In the genomic region with DNA sequence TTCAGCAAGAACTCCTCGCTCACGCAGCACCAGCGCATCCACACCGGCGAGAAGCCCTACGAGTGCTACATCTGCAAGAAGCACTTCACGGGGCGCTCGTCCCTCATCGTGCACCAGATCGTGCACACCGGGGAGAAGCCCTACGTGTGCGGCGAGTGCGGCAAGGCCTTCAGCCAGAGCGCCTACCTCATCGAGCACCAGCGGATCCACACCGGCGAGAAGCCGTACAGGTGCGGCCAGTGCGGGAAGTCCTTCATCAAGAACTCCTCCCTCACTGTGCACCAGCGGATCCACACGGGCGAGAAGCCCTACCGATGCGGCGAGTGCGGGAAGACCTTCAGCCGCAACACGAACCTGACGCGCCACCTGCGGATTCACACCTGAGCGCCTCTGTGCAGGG, we compare ENCODE assay signal across 29 cellular contexts. TPM values are rescaled to one million over a fixed set of nuclear protein-coding genes. Genes with fewer than 3 reads are reported as not detected.
A peak's percentile ranks its signal among the peaks of the same experiment; 100 is the strongest.
DNase-seq lines count a peak whose midpoint lies in the region; ATAC-seq, FAIRE-seq and TF ChIP-seq lines count a peak whose summit lies in the region.
"Had no signal": no experiment of that assay in that cellular context is flagged by ENCODE, and none has a peak within 500 bp of the region (broad histone marks: within the 10 kb centered on the region; RNA-seq: fewer than 3 reads in every experiment).

No MANE protein-coding gene starts in this region.

- no peak overlapping the region for H3K27ac ChIP-seq in neuronal stem cell (replicated peaks; ENCODE audit: low read length)
- no peak overlapping the region for H3K27ac ChIP-seq in pancreas
- H3K27ac ChIP-seq: BLaER1 had no signal

- H4K91ac ChIP-seq in neuronal stem cell (ENCODE audit: low read depth, low read length, poor library complexity): no peak overlapping the region

- H3K36me3 ChIP-seq in bronchial epithelial cell (ENCODE audit: control insufficient read depth, insufficient read depth, low read length): peaks cover 3% of the 10 kb centered on the region
- H3K36me3 ChIP-seq in neuronal stem cell (replicated peaks in 1 of 2; ENCODE audit: control insufficient read depth in 2 of 2, insufficient read depth in 2 of 2, low read length in 2 of 2): peaks cover 39 to 77% of the 10 kb centered on the region in 2 donors
- H3K36me3 ChIP-seq in pancreas: peaks cover 0 to 8% (median 0%) of the 10 kb centered on the region in 3 donors

- no peak for DNase-seq in bronchial epithelial cell (ENCODE audit: low read depth)
- DNase-seq in neuronal stem cell (ENCODE audit: low spot score): no peak
- DNase-seq in pancreas: no peak
- no peak for DNase-seq in stimulated activated CD4-positive, alpha-beta T cell treated with anti-CD3 and anti-CD28 coated beads, Interleukin-1b, Interleukin-23, amount 100 ng/mL, for 48 hours
- DNase-seq: 8988T; ACHN; BE2C; C1 segment of cervical spinal cord; CD4-positive, alpha-beta memory T cell; CD4-positive, CD25-positive, alpha-beta regulatory T cell; CD8-positive, alpha-beta memory T cell; COR-L47; DMS 273 treated with DMSO at 0.1 percent for 48 hours; DMS153; DMS53; DMS79; DND-41; EL; GDM1 had no signal

- H3K4me3 ChIP-seq in bronchial epithelial cell (ENCODE audit: low read depth, low read length) (no peak overlapping the region), neuronal stem cell (ENCODE audit: low read length in 2 of 2) (no peak overlapping the region), pancreas (no peak overlapping the region)
- H3K4me3 ChIP-seq: BLaER1, GM12878 had no signal

- no peak overlapping the region for H2BK12ac ChIP-seq in neuronal stem cell (ENCODE audit: low read length)

- peak; percentile 82 for FAIRE-seq in bronchial epithelial cell (lab: Jason Lieb, UNC)
- no peak for FAIRE-seq in pancreas (lab: Jason Lieb, UNC)
- FAIRE-seq: A204.1, GM12878, GM12892, GM18507 had no signal

- H2BK5ac ChIP-seq in neuronal stem cell (ENCODE audit: low read length): peak overlapping the region; percentile 72

- peaks cover 11% of the 10 kb centered on the region for H3K79me1 ChIP-seq in neuronal stem cell (ENCODE audit: low read depth, low read length)

- no peak overlapping the region for H2BK120ac ChIP-seq in neuronal stem cell (ENCODE audit: low read depth, low read length)

- peaks cover 22 to 86% of the 10 kb centered on the region in 2 donors for H3K9me3 ChIP-seq in neuronal stem cell (replicated peaks in 1 of 2; ENCODE audit: control insufficient read depth in 2 of 2, insufficient read depth in 1 of 2, low read depth in 1 of 2, low read length in 2 of 2)
- no peaks in the 10 kb centered on the region for H3K9me3 ChIP-seq in pancreas

- no peak for ATAC-seq in pancreas
- no peak for ATAC-seq in HG02610 (IDR thresholded peaks at IDR 0.05; ENCODE audit: unreplicated experiment)
- ATAC-seq: GM12878 had no signal

- no peak overlapping the region for H2BK15ac ChIP-seq in neuronal stem cell (ENCODE audit: low read length)

- H3K4me1 ChIP-seq in neuronal stem cell (ENCODE audit: control insufficient read depth in 2 of 2, insufficient read depth in 1 of 2, low read depth in 1 of 2, low read length in 2 of 2) (no peaks in the 10 kb centered on the region), pancreas (no peaks in the 10 kb centered on the region)
- H3K4me1 ChIP-seq: BE2C, BLaER1 had no signal

- no peak overlapping the region for H3K23ac ChIP-seq in neuronal stem cell (ENCODE audit: low read depth, low read length, poor library complexity)

- WGBS in neuronal stem cell (ENCODE audit: extremely low coverage in 2 of 2, insufficient read length in 2 of 2, insufficient replicate concordance in 1 of 2), 2 donors: no CpG with 5 or more reads among the region's 37 CpGs
- 95 to 97% methylated on average over 33 to 37 of the region's 37 CpGs for WGBS in pancreas, 2 donors

- H3K9ac ChIP-seq in neuronal stem cell (ENCODE audit: low read depth, low read length, poor library complexity): peak overlapping the region; percentile 50
- H3K9ac ChIP-seq: BLaER1 had no signal

- no peak for TF ChIP-seq CTCF in bronchial epithelial cell (IDR thresholded peaks at IDR 0.05; ENCODE audit: insufficient read depth, low read length, severe bottlenecking)
- no peak for TF ChIP-seq CTCF in pancreas (IDR thresholded peaks at IDR 0.05)

- H3K4ac ChIP-seq in neuronal stem cell (ENCODE audit: low read length): no peak overlapping the region

- H4K8ac ChIP-seq in neuronal stem cell (ENCODE audit: low read depth, low read length): peak overlapping the region; percentile 25

- no peak overlapping the region for H3K18ac ChIP-seq in neuronal stem cell (ENCODE audit: low read length)

- intact Hi-C loops in pancreas (cut with DNase I): no loop called here

- no peak overlapping the region for H3K14ac ChIP-seq in neuronal stem cell (ENCODE audit: low read length)

- no peak overlapping the region for H2AK5ac ChIP-seq in neuronal stem cell (ENCODE audit: low read depth, low read length)

- H2AFZ ChIP-seq in neuronal stem cell (ENCODE audit: low read length): no peak overlapping the region

- no peak overlapping the region for H3K4me2 ChIP-seq in neuronal stem cell (ENCODE audit: insufficient read depth, low read length, poor library complexity, severe bottlenecking)
- H3K4me2 ChIP-seq: BLaER1 had no signal

- H3K27me3 ChIP-seq in bronchial epithelial cell (ENCODE audit: control insufficient read depth, insufficient read depth, low read length) (no peaks in the 10 kb centered on the region), neuronal stem cell (ENCODE audit: control insufficient read depth in 3 of 3, insufficient read depth in 3 of 3, low read depth in 1 of 3, low read length in 3 of 3) (no peaks in the 10 kb centered on the region), pancreas (no peaks in the 10 kb centered on the region)
- H3K27me3 ChIP-seq: BE2C, BLaER1 had no signal

RNA-seq across cellular contexts. Expression of a gene that starts 20.6 kb away (rescaled TPM):
- total RNA-seq in bronchial epithelial cell (0.13 TPM in 1 of 2 replicates, not detected in the other), pancreas (under 1 TPM in 3 of 6 donors, not detected in 3; 0.17 to 0.24 (median 0.19) TPM)
- polyA plus RNA-seq in neuronal stem cell (2013, experiment 1 of 2): 0.81 TPM
- polyA plus RNA-seq in neuronal stem cell (2013, experiment 2 of 2): 0.90 TPM
- under 1 TPM in 1 of 2 donors, not detected in 1; 0.09 TPM for polyA plus RNA-seq in pancreas
- total RNA-seq: CD4-positive, alpha-beta memory T cell; CD4-positive, CD25-positive, alpha-beta regulatory T cell; CD8-positive, alpha-beta memory T cell; Daoy had no signal
- polyA plus RNA-seq: CD14-positive monocyte; CD4-positive, alpha-beta memory T cell; CD8-positive, alpha-beta memory T cell had no signal

RNA-seq across cellular contexts. Expression of a gene that starts 27.3 kb away (rescaled TPM):
- total RNA-seq in bronchial epithelial cell (5.6 and 6.1 TPM in 2 replicates), pancreas (1 to 10 TPM; 1.8 to 4.1 (median 2.2) TPM)
- polyA plus RNA-seq in neuronal stem cell (2013, experiment 1 of 2): 12.7 TPM
- 12.8 TPM for polyA plus RNA-seq in neuronal stem cell (2013, experiment 2 of 2)
- polyA plus RNA-seq in pancreas: 1 to 10 TPM; 1.8 to 1.9 TPM

RNA-seq across cellular contexts. Expression of a gene that starts 49.2 kb away (rescaled TPM):
- under 0.01 TPM in 2 replicates for total RNA-seq in bronchial epithelial cell
- polyA plus RNA-seq in neuronal stem cell (2013, experiment 1 of 2): 4.6 TPM
- polyA plus RNA-seq in neuronal stem cell (2013, experiment 2 of 2): 4.0 TPM
- total RNA-seq in pancreas: 1 to 10 TPM in 3 of 6 donors, under 1 TPM in 3; 0.86 to 4.8 (median 0.98) TPM
- under 1 TPM; 0.34 to 0.73 TPM for polyA plus RNA-seq in pancreas
- total RNA-seq: G401, GM12878 had no signal
- polyA plus RNA-seq: AG04450, CD14-positive monocyte, GM12878 had no signal

RNA-seq across cellular contexts. Expression of a gene that starts 55.1 kb away (rescaled TPM):
- total RNA-seq in bronchial epithelial cell: 2.9 and 4.4 TPM in 2 replicates
- polyA plus RNA-seq in neuronal stem cell (2013, experiment 1 of 2): 5.6 TPM
- polyA plus RNA-seq in neuronal stem cell (2013, experiment 2 of 2): 5.8 TPM
- total RNA-seq in pancreas: 1 to 10 TPM; 1.3 to 2.9 (median 1.6) TPM
- 1 to 10 TPM; 1.5 to 3.0 TPM for polyA plus RNA-seq in pancreas
